In the genomic region with DNA sequence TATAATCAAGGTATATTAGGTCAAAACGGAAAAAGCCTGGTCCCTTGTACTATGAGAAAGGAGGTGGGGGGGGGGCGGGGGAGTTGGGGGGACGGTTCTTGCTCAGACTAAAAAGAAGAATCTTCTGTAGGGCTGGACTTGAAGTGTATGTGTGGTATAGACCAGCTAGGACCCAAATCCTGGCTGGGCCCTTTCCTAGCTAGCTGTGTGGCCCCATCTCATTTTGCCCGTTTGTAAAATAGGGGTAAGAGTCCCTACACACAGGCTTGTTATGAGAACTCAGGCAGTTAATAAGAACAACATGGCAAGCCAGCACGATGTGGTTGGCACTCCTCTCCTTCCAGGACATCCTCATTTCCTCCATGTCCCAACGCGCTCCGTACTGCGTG, we compare ENCODE assay signal across 10 cellular contexts. TPM values are rescaled to one million over a fixed set of nuclear protein-coding genes. Genes with fewer than 3 reads are reported as not detected.
DNase-seq lines count a peak whose midpoint lies in the region; ATAC-seq lines count a peak whose summit lies in the region.
"Had no signal": no experiment of that assay in that cellular context is flagged by ENCODE, and none has a peak within 500 bp of the region (broad histone marks: within the 10 kb centered on the region; RNA-seq: fewer than 3 reads in every experiment).

No MANE protein-coding gene starts in this region.

- H3K9me3 ChIP-seq in iPS-20b (ENCODE audit: insufficient read depth, low read depth, low read length) = no peaks in the 10 kb centered on the region
- H3K9me3 ChIP-seq in subcutaneous abdominal adipose tissue (ENCODE audit: control insufficient read depth in 5 of 5, low read length in 5 of 5) = no peaks in the 10 kb centered on the region

- POLR2A ChIA-PET in activated CD4-positive, alpha-beta T cell treated with anti-CD3 and anti-CD28 coated beads for 36 hours (lab: Charles Lee) = no interaction called here

- H3K27ac Mint-ChIP-seq in activated CD4-positive, alpha-beta T cell treated with anti-CD3 and anti-CD28 coated beads, Interleukin-2, amount 10 ng/mL, durations not matched to agents 24 days and 14 days = no peak overlapping the region
- no peak overlapping the region for H3K27ac Mint-ChIP-seq in activated CD4-positive, alpha-beta T cell treated with anti-CD3 and anti-CD28 coated beads for 36 hours
- H3K27ac Mint-ChIP-seq in activated naive CD8-positive, alpha-beta T cell treated with anti-CD3 and anti-CD28 coated beads, Interleukin-2, amount 50 U/mL, for 24 hours = no peak overlapping the region

- intact Hi-C loops in activated CD4-positive, alpha-beta T cell treated with anti-CD3 and anti-CD28 coated beads, Interleukin-2, amount 10 ng/mL, durations not matched to agents 24 days and 14 days (cut with micrococcal nuclease) = no loop called here
- intact Hi-C loops in activated CD4-positive, alpha-beta T cell treated with anti-CD3 and anti-CD28 coated beads for 36 hours (cut with DNase I, micrococcal nuclease) = no loop called here

- CTCF ChIA-PET in activated CD4-positive, alpha-beta T cell treated with anti-CD3 and anti-CD28 coated beads for 36 hours (lab: Charles Lee) = interaction anchor here (0.6 to 1.5 kb wide), 3 partner anchors 11 to 49 kb away, joined by 3 to 6 read pairs (median 3); no protein-coding TSS in a partner anchor

- no peak for ATAC-seq in activated CD4-positive, alpha-beta T cell treated with anti-CD3 and anti-CD28 coated beads for 36 hours
- ATAC-seq in activated naive CD8-positive, alpha-beta T cell treated with anti-CD3 and anti-CD28 coated beads, Interleukin-2, amount 50 U/mL, for 24 hours = no peak
- no peak for ATAC-seq in GM21360 (IDR thresholded peaks at IDR 0.05; ENCODE audit: unreplicated experiment)

- H3K27me3 ChIP-seq in iPS-20b (ENCODE audit: insufficient read depth, low read length) (peaks cover 42% of the 10 kb centered on the region), subcutaneous abdominal adipose tissue (ENCODE audit: control insufficient read depth in 5 of 5, insufficient read depth in 4 of 5, low read length in 5 of 5) (peaks cover 3 to 11% (median 10%) of the 10 kb centered on the region in 5 donors)

- no peaks in the 10 kb centered on the region for H3K36me3 Mint-ChIP-seq in activated CD4-positive, alpha-beta T cell treated with anti-CD3 and anti-CD28 coated beads, Interleukin-2, amount 10 ng/mL, durations not matched to agents 24 days and 14 days (ENCODE audit: low read depth)
- H3K36me3 Mint-ChIP-seq in activated CD4-positive, alpha-beta T cell treated with anti-CD3 and anti-CD28 coated beads for 36 hours (ENCODE audit: low read depth) = no peaks in the 10 kb centered on the region
- H3K36me3 Mint-ChIP-seq in activated naive CD8-positive, alpha-beta T cell treated with anti-CD3 and anti-CD28 coated beads, Interleukin-2, amount 50 U/mL, for 24 hours (ENCODE audit: low read depth) = no peaks in the 10 kb centered on the region
- H3K36me3 Mint-ChIP-seq: CD4-positive, CD25-positive, alpha-beta regulatory T cell had no signal

- peaks cover 15% of the 10 kb centered on the region for H3K4me1 ChIP-seq in iPS-20b (ENCODE audit: insufficient read depth, low read length)
- H3K4me1 ChIP-seq in subcutaneous abdominal adipose tissue (ENCODE audit: control insufficient read depth in 5 of 5, insufficient read depth in 5 of 5, low read length in 5 of 5) = peaks cover 0 to 20% (median 10%) of the 10 kb centered on the region in 5 donors

- peaks cover 47% of the 10 kb centered on the region for H3K27me3 Mint-ChIP-seq in activated CD4-positive, alpha-beta T cell treated with anti-CD3 and anti-CD28 coated beads, Interleukin-2, amount 10 ng/mL, durations not matched to agents 24 days and 14 days
- H3K27me3 Mint-ChIP-seq in activated CD4-positive, alpha-beta T cell treated with anti-CD3 and anti-CD28 coated beads for 36 hours = peaks cover 48% of the 10 kb centered on the region
- peaks cover 46% of the 10 kb centered on the region for H3K27me3 Mint-ChIP-seq in activated naive CD8-positive, alpha-beta T cell treated with anti-CD3 and anti-CD28 coated beads, Interleukin-2, amount 50 U/mL, for 24 hours

- H3K4me3 Mint-ChIP-seq in activated CD4-positive, alpha-beta T cell treated with anti-CD3 and anti-CD28 coated beads, Interleukin-2, amount 10 ng/mL, durations not matched to agents 24 days and 14 days = peak overlapping the region; percentile 81
- H3K4me3 Mint-ChIP-seq in activated CD4-positive, alpha-beta T cell treated with anti-CD3 and anti-CD28 coated beads for 36 hours = no peak overlapping the region
- H3K4me3 Mint-ChIP-seq in activated naive CD8-positive, alpha-beta T cell treated with anti-CD3 and anti-CD28 coated beads, Interleukin-2, amount 50 U/mL, for 24 hours = peak overlapping the region; percentile 72

- H3K9ac ChIP-seq in iPS-20b (ENCODE audit: low read depth, low read length) (peak overlapping the region; percentile 69; the same call in 1 of the 2 replicates), subcutaneous abdominal adipose tissue (ENCODE audit: low read length in 5 of 5) (peak overlapping the region in 1 of 5 donors; percentile 55)

- DNase-seq in activated CD4-positive, alpha-beta T cell treated with anti-CD3 and anti-CD28 coated beads, Interleukin-2, amount 10 ng/mL, durations not matched to agents 24 days and 14 days = no peak
- no peak for DNase-seq in activated CD4-positive, alpha-beta T cell treated with anti-CD3 and anti-CD28 coated beads for 36 hours
- DNase-seq in activated naive CD8-positive, alpha-beta T cell treated with anti-CD3 and anti-CD28 coated beads, Interleukin-2, amount 50 U/mL, for 24 hours = no peak
- no peak for DNase-seq in NCI-H446 (lab: John Stamatoyannopoulos, UW)
- no peak for DNase-seq in activated CD8-positive, alpha-beta memory T cell treated with anti-CD3 and anti-CD28 coated beads, Interleukin-2, amount 50 U/mL, for 4 hours
- DNase-seq: CD4-positive, CD25-positive, alpha-beta regulatory T cell; Kasumi-1 had no signal

- no peaks in the 10 kb centered on the region for H3K36me3 ChIP-seq in iPS-20b (ENCODE audit: insufficient read depth, low read depth, low read length)
- no peaks in the 10 kb centered on the region for H3K36me3 ChIP-seq in subcutaneous abdominal adipose tissue (ENCODE audit: control insufficient read depth in 5 of 5, insufficient read depth in 5 of 5, low read length in 5 of 5)

- H3K9me3 Mint-ChIP-seq in activated CD4-positive, alpha-beta T cell treated with anti-CD3 and anti-CD28 coated beads, Interleukin-2, amount 10 ng/mL, durations not matched to agents 24 days and 14 days = no peaks in the 10 kb centered on the region
- H3K9me3 Mint-ChIP-seq in activated CD4-positive, alpha-beta T cell treated with anti-CD3 and anti-CD28 coated beads for 36 hours (ENCODE audit: low read depth) = no peaks in the 10 kb centered on the region
- no peaks in the 10 kb centered on the region for H3K9me3 Mint-ChIP-seq in activated naive CD8-positive, alpha-beta T cell treated with anti-CD3 and anti-CD28 coated beads, Interleukin-2, amount 50 U/mL, for 24 hours

- peaks cover 10% of the 10 kb centered on the region for H3K4me1 Mint-ChIP-seq in activated CD4-positive, alpha-beta T cell treated with anti-CD3 and anti-CD28 coated beads, Interleukin-2, amount 10 ng/mL, durations not matched to agents 24 days and 14 days
- peaks cover 20% of the 10 kb centered on the region for H3K4me1 Mint-ChIP-seq in activated CD4-positive, alpha-beta T cell treated with anti-CD3 and anti-CD28 coated beads for 36 hours
- peaks cover 17% of the 10 kb centered on the region for H3K4me1 Mint-ChIP-seq in activated naive CD8-positive, alpha-beta T cell treated with anti-CD3 and anti-CD28 coated beads, Interleukin-2, amount 50 U/mL, for 24 hours

- H3K27ac ChIP-seq in iPS-20b (ENCODE audit: low read length) (no peak overlapping the region), subcutaneous abdominal adipose tissue (ENCODE audit: low read depth, low read length) (no peak overlapping the region)

- H3K4me3 ChIP-seq in iPS-20b (ENCODE audit: low read length) (peak overlapping the region; percentile 81), subcutaneous abdominal adipose tissue (ENCODE audit: low read depth in 1 of 5, low read length in 5 of 5) (peak overlapping the region in 4 of 5 donors; percentile 16 to 65 (median 58))

RNA-seq across cellular contexts. Expression of a gene that starts 1.1 kb away (rescaled TPM):
- not detected in 2 replicates for total RNA-seq in activated CD4-positive, alpha-beta T cell treated with anti-CD3 and anti-CD28 coated beads, Interleukin-2, amount 10 ng/mL, durations not matched to agents 24 days and 14 days
- under 1 TPM in 1 of 2 experiments, not detected in 1; 0.11 TPM for total RNA-seq in activated CD4-positive, alpha-beta T cell treated with anti-CD3 and anti-CD28 coated beads for 36 hours
- total RNA-seq: CD4-positive, CD25-positive, alpha-beta regulatory T cell had no signal
